10 cellular contexts compared by ENCODE assay signal in the genomic region with DNA sequence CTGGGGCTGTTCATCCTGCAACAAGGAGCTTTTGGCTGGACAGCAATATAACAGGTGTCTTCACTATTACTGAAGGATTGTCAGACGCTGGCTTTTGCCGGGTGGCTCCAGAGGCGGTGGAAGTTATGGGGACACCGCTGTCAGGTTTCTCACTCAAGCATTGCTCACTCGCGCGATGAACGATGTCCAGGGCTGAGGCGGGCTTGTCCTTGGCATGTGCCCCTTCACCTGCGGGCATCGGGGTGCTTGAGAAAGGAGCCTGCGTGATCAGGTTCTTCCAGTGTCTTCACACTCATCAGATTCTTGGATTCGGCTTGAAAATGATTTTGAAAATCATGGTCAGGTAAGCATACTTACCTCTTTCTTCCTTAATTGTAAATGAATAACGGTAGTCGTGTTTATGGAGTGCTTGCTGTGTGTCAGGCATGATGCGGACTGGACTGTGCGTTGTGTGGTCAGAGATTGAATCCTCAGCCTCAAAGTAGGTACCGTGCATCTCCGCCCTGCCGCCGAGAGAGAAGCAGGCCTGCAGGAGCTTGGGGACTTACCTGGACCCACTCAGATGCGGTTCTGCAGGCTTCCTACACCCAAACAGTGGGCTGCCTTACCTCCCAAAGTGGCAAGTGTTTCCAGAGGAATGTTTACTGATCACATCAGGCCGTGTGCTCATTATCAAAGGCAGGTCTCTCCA.
DNase-seq lines count a peak whose midpoint lies in the region; ATAC-seq and TF ChIP-seq lines count a peak whose summit lies in the region.
"Had no signal": no experiment of that assay in that cellular context is flagged by ENCODE, and none has a peak within 500 bp of the region (broad histone marks: within the 10 kb centered on the region; RNA-seq: fewer than 3 reads in every experiment).

No MANE protein-coding gene starts in this region.

- no peaks in the 10 kb centered on the region for H3K27me3 ChIP-seq in muscle layer of colon (ENCODE audit: control insufficient read depth in 1 of 2, insufficient read depth in 2 of 2, low read length in 2 of 2)

- no peaks in the 10 kb centered on the region for H3K9me3 ChIP-seq in muscle layer of colon (ENCODE audit: low read length)

- H3K27ac ChIP-seq in 22Rv1 (peak overlapping the region; percentile 91), VCaP (peak overlapping the region; percentile 88), muscle layer of colon (ENCODE audit: low read depth, low read length) (peak overlapping the region; percentile 27)

- peak; percentile 14 for ATAC-seq in GM18868 (IDR thresholded peaks at IDR 0.05; ENCODE audit: unreplicated experiment)
- ATAC-seq in HG03565 (IDR thresholded peaks at IDR 0.05; ENCODE audit: unreplicated experiment) = no peak
- ATAC-seq: activated CD8-positive, alpha-beta T cell treated with anti-CD3 and anti-CD28 coated beads for 36 hours had no signal

- H3K4me3 ChIP-seq in muscle layer of colon (ENCODE audit: low read depth in 1 of 2, low read length in 2 of 2) = no peak overlapping the region

- no peak overlapping the region for H3K9ac ChIP-seq in muscle layer of colon (ENCODE audit: low read length)

- no peak for TF ChIP-seq CTCF in 22Rv1 (IDR thresholded peaks at IDR 0.05)
- no peak for TF ChIP-seq CTCF in VCaP (conservative IDR thresholded peaks at IDR 0.05)

- H3K36me3 ChIP-seq in muscle layer of colon (ENCODE audit: insufficient read depth, low read length) = no peaks in the 10 kb centered on the region

- no peak for DNase-seq in iPS-NIHi11 (ENCODE audit: low spot score)
- no peak for DNase-seq in DMS153 (lab: John Stamatoyannopoulos, UW)
- DNase-seq in activated effector memory CD4-positive, alpha-beta T cell treated with Interleukin-2 at 50 U/mL for 16 hours = no peak
- DNase-seq: activated CD8-positive, alpha-beta T cell treated with anti-CD3 and anti-CD28 coated beads for 36 hours; NCI-H1694 treated with DMSO at 0.1 percent for 48 hours had no signal

- peaks cover 31% of the 10 kb centered on the region for H3K4me1 ChIP-seq in muscle layer of colon (ENCODE audit: insufficient read depth, low read length)

Comparison
In these comparisons a context has a peak if more than half of its experiments do, and no peak if none do; other contexts are left out.
1. H3K27ac ChIP-seq: peak in every context shown above with its lines; median percentile 91 in 22Rv1; 88 in VCaP; 27 in muscle layer of colon.